In genomic region chr2:4420032-4420431, GRCh38 we compare ENCODE assay signal across 16 cellular contexts.
"Had no signal": no experiment of that assay in that cellular context is flagged by ENCODE, and none has a peak within 500 bp of the region (broad histone marks: within the 10 kb centered on the region; RNA-seq: fewer than 3 reads in every experiment).

No MANE protein-coding gene starts in this region.

- ATAC-seq: left lobe of liver; natural killer cell treated with Interleukin-12 subunit alpha and Interleukin-12 subunit beta and Interleukin-15 and Interleukin-18, amount 100 ng/mL, for 72 hours had no signal

- H3K27ac Mint-ChIP-seq: activated naive CD8-positive, alpha-beta T cell; natural killer cell treated with Interleukin-12 subunit alpha and Interleukin-12 subunit beta and Interleukin-15 and Interleukin-18, amount 100 ng/mL, for 72 hours had no signal

- H3K36me3 Mint-ChIP-seq: activated naive CD8-positive, alpha-beta T cell had no signal

- H3K4me3 Mint-ChIP-seq: activated naive CD8-positive, alpha-beta T cell; natural killer cell treated with Interleukin-12 subunit alpha and Interleukin-12 subunit beta and Interleukin-15 and Interleukin-18, amount 100 ng/mL, for 72 hours had no signal

- H3K27me3 Mint-ChIP-seq: activated naive CD8-positive, alpha-beta T cell; natural killer cell treated with Interleukin-12 subunit alpha and Interleukin-12 subunit beta and Interleukin-15 and Interleukin-18, amount 100 ng/mL, for 72 hours had no signal

- H3K4me3 ChIP-seq: esophagus muscularis mucosa had no signal

- DNase-seq: activated CD4-positive, alpha-beta T cell treated with anti-CD3 and anti-CD28 coated beads for 1 hour; activated CD4-positive, alpha-beta T cell treated with anti-CD3 and anti-CD28 coated beads, Interleukin-2, amount 50 U/mL, for 48 hours; activated gamma-delta T cell; activated T-cell treated with anti-CD3 and anti-CD28 coated beads, Interleukin-2, amount 50 U/mL, for 48 hours; amygdala; brain microvascular endothelial cell; cerebellar nuclear complex; mammary epithelial cell; stimulated activated CD4-positive, alpha-beta T cell treated with anti-CD3 and anti-CD28 coated beads, Interleukin-12 subunit alpha, Interleukin-12 subunit beta, amount 100 ng/mL, for 4 hours; stimulated activated naive CD4-positive, alpha-beta T cell treated with Interleukin-2 at 50 U/mL for 16 hours; T-helper 9 cell; trophoblast cell had no signal
